ENCODE assay signal across 8 cellular contexts in the genomic region with DNA sequence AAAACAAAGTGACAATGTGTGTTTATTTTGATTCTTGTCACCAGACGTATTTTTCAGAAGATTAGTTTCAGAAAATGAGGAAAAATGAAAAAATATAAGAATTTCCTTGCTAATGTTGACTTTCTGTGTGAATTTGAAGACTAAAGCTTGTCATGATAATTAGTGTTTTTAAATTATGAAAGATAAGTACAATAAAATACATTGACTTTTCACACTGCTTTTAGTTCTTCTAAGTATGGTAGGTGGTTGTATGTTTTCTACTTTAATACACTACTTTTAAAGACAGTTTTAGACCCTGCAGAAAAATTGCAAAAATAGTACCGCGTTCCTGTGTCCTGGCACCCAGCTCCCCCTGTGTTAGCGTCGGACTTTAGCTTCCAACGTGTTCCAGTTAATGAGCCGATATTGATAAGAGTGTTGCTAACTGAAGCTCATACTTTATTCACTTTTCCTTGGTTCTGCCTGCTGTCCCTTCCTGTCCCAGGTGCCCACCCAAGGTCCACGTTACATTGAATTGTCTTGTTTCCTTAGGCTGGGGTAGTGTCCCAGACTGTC. TPM values are rescaled to one million over a fixed set of nuclear protein-coding genes. Genes with fewer than 3 reads are reported as not detected.
A peak's percentile ranks its signal among the peaks of the same experiment; 100 is the strongest.
DNase-seq lines count a peak whose midpoint lies in the region; ATAC-seq and TF ChIP-seq lines count a peak whose summit lies in the region.

No MANE protein-coding gene starts in this region.

- H3K36me3 Mint-ChIP-seq in activated CD8-positive, alpha-beta memory T cell treated with anti-CD3 and anti-CD28 coated beads, Interleukin-2, amount 10 ng/mL, durations not matched to agents 7 days and 5 days: peaks cover 14% of the 10 kb centered on the region
- peaks cover 26% of the 10 kb centered on the region for H3K36me3 Mint-ChIP-seq in activated naive CD8-positive, alpha-beta T cell treated with anti-CD3 and anti-CD28 coated beads for 36 hours

- no peak for TF ChIP-seq POLR2A in testis (IDR thresholded peaks at IDR 0.05)

- CTCF ChIA-PET in activated CD8-positive, alpha-beta memory T cell treated with anti-CD3 and anti-CD28 coated beads, Interleukin-2, amount 10 ng/mL, durations not matched to agents 7 days and 5 days (lab: Charles Lee): interaction anchor here (0.8 to 1.4 kb wide), 3 partner anchors 53 to 212 kb away, joined by 3 to 4 read pairs (median 4); partner anchors contain the start of gene PARD6G

- peak overlapping the region; percentile 52 for H3K4me3 ChIP-seq in kidney epithelial cell (ENCODE audit: low read depth, low read length)
- H3K4me3 ChIP-seq in testis: peak overlapping the region; percentile 78 to 92

- no peaks in the 10 kb centered on the region for H3K27me3 ChIP-seq in kidney epithelial cell (ENCODE audit: control insufficient read depth, insufficient read depth, low read length)
- H3K27me3 ChIP-seq in testis: no peaks in the 10 kb centered on the region

- intact Hi-C loops in testis (cut with DNase I; ENCODE audit: low total_unique reads): no loop called here

- peak overlapping the region; percentile 79 for H3K27ac Mint-ChIP-seq in activated CD8-positive, alpha-beta memory T cell treated with anti-CD3 and anti-CD28 coated beads, Interleukin-2, amount 10 ng/mL, durations not matched to agents 7 days and 5 days
- H3K27ac Mint-ChIP-seq in activated naive CD8-positive, alpha-beta T cell treated with anti-CD3 and anti-CD28 coated beads for 36 hours: peak overlapping the region; percentile 90

- H3K27me3 Mint-ChIP-seq in activated CD8-positive, alpha-beta memory T cell treated with anti-CD3 and anti-CD28 coated beads, Interleukin-2, amount 10 ng/mL, durations not matched to agents 7 days and 5 days: no peaks in the 10 kb centered on the region
- no peaks in the 10 kb centered on the region for H3K27me3 Mint-ChIP-seq in activated naive CD8-positive, alpha-beta T cell treated with anti-CD3 and anti-CD28 coated beads for 36 hours

- H3K9me3 ChIP-seq in testis: no peaks in the 10 kb centered on the region

- peak overlapping the region; percentile 86 for H3K4me3 Mint-ChIP-seq in activated CD8-positive, alpha-beta memory T cell treated with anti-CD3 and anti-CD28 coated beads, Interleukin-2, amount 10 ng/mL, durations not matched to agents 7 days and 5 days
- H3K4me3 Mint-ChIP-seq in activated naive CD8-positive, alpha-beta T cell treated with anti-CD3 and anti-CD28 coated beads for 36 hours: peak overlapping the region; percentile 90

- H3K9me3 Mint-ChIP-seq in activated CD8-positive, alpha-beta memory T cell treated with anti-CD3 and anti-CD28 coated beads, Interleukin-2, amount 10 ng/mL, durations not matched to agents 7 days and 5 days (ENCODE audit: low read depth): peaks cover 2% of the 10 kb centered on the region
- H3K9me3 Mint-ChIP-seq in activated naive CD8-positive, alpha-beta T cell treated with anti-CD3 and anti-CD28 coated beads for 36 hours: no peaks in the 10 kb centered on the region

- no peak for DNase-seq in activated CD8-positive, alpha-beta memory T cell treated with anti-CD3 and anti-CD28 coated beads, Interleukin-2, amount 10 ng/mL, durations not matched to agents 7 days and 5 days
- no peak for DNase-seq in activated CD8-positive, alpha-beta memory T cell treated with anti-CD3 and anti-CD28 coated beads, Interleukin-2, amount 50 U/mL, for 48 hours
- no peak for DNase-seq in activated naive CD8-positive, alpha-beta T cell treated with anti-CD3 and anti-CD28 coated beads for 36 hours
- DNase-seq in kidney epithelial cell (ENCODE audit: low read depth) (no peak), testis (no peak), NCI-H2171 (lab: John Stamatoyannopoulos, UW) (no peak)

- TF ChIP-seq CTCF in kidney epithelial cell (IDR thresholded peaks at IDR 0.05; ENCODE audit: insufficient read depth, low read length, poor library complexity, severe bottlenecking) (no peak), testis (IDR thresholded peaks at IDR 0.05) (no peak)

- peaks cover 10% of the 10 kb centered on the region for H3K4me1 ChIP-seq in testis

- 1 to 6% methylated on average over 8 of the region's 8 CpGs for WGBS in testis, 2 donors

- peaks cover 27% of the 10 kb centered on the region for H3K4me1 Mint-ChIP-seq in activated CD8-positive, alpha-beta memory T cell treated with anti-CD3 and anti-CD28 coated beads, Interleukin-2, amount 10 ng/mL, durations not matched to agents 7 days and 5 days
- peaks cover 29% of the 10 kb centered on the region for H3K4me1 Mint-ChIP-seq in activated naive CD8-positive, alpha-beta T cell treated with anti-CD3 and anti-CD28 coated beads for 36 hours

- H3K36me3 ChIP-seq in kidney epithelial cell (ENCODE audit: control insufficient read depth, insufficient read depth, low read length) (peaks cover 1% of the 10 kb centered on the region), testis (ENCODE audit: low read depth, missing control alignments) (no peaks in the 10 kb centered on the region)

- no peak for ATAC-seq in activated CD8-positive, alpha-beta memory T cell treated with anti-CD3 and anti-CD28 coated beads, Interleukin-2, amount 10 ng/mL, durations not matched to agents 7 days and 5 days
- ATAC-seq in HG02981 (IDR thresholded peaks at IDR 0.05; ENCODE audit: unreplicated experiment) (no peak), GM21786 (IDR thresholded peaks at IDR 0.05; ENCODE audit: unreplicated experiment) (no peak)

- peak overlapping the region; percentile 85 to 92 for H3K27ac ChIP-seq in testis

RNA-seq across cellular contexts. Expression of gene RBFA, which starts 0.7 kb away (rescaled TPM):
- 10 to 100 TPM; 24.2 to 28.6 TPM for total RNA-seq in activated CD8-positive, alpha-beta memory T cell treated with anti-CD3 and anti-CD28 coated beads, Interleukin-2, amount 10 ng/mL, durations not matched to agents 7 days and 5 days
- total RNA-seq in activated naive CD8-positive, alpha-beta T cell treated with anti-CD3 and anti-CD28 coated beads for 36 hours: 10 to 100 TPM; 53.0 to 54.8 TPM
- total RNA-seq in kidney epithelial cell (30.6 and 33.0 TPM in 2 replicates), testis (10 to 100 TPM; 57.0 to 57.6 TPM)
- 25.9 TPM for polyA plus RNA-seq in testis (ENCODE audit: insufficient read depth, low read depth, low replicate concordance)

RNA-seq across cellular contexts. Expression of gene TXNL4A, which starts 46.6 kb away (rescaled TPM):
- total RNA-seq in activated CD8-positive, alpha-beta memory T cell treated with anti-CD3 and anti-CD28 coated beads, Interleukin-2, amount 10 ng/mL, durations not matched to agents 7 days and 5 days: 100 to 1,000 TPM; 140 to 151 TPM
- total RNA-seq in activated naive CD8-positive, alpha-beta T cell treated with anti-CD3 and anti-CD28 coated beads for 36 hours: 100 to 1,000 TPM; 230 to 241 TPM
- total RNA-seq in kidney epithelial cell (75.4 and 79.6 TPM in 2 replicates), testis (10 to 100 TPM; 37.4 to 47.0 TPM)
- polyA plus RNA-seq in testis (ENCODE audit: insufficient read depth, low read depth, low replicate concordance): 158 TPM
